In the genomic region with DNA sequence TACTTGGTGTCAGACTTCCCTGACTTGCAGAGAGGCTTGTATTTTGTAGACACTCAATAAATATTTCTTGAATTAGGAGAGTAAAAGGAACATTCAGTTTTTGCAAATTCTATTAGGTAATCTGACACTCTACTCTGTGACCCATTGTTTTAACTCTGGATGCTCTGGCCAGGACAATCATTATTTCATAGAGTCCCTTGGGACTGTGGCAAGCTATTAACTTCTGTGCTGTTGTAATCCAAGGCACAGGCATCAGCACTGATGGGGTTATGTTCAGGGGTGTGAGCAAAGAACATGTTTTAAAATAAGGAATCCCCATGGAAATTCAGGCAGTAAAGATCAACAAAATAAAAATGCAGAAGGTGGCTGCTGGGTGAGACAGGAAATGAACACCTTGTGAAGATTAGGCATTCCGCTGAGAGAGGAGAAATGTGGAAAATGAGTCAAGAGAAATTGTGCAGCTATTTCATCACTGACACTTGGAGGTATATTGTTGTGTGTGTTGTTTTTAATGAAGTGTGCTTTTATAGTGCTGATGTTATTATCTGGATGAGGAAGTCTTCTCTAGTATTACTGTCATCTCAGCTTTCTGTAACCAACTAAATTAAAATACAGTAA, we compare ENCODE assay signal across 19 cellular contexts.
DNase-seq lines count a peak whose midpoint lies in the region; ATAC-seq and TF ChIP-seq lines count a peak whose summit lies in the region.
"Had no signal": no experiment of that assay in that cellular context is flagged by ENCODE, and none has a peak within 500 bp of the region (broad histone marks: within the 10 kb centered on the region; RNA-seq: fewer than 3 reads in every experiment).

No MANE protein-coding gene starts in this region.

- in situ Hi-C loops in Caki2 (cut with HindIII; ENCODE audit: low pct_unique_long_range_greater_than_20kb, low sequenced_read_pairs), result no loop called here

- H3K14ac ChIP-seq in mesenchymal stem cell (ENCODE audit: low read length in 2 of 2), result no peak overlapping the region

- H3K4ac ChIP-seq in mesenchymal stem cell (ENCODE audit: low read depth in 1 of 2, low read length in 2 of 2), result no peak overlapping the region

- H3K9me3 ChIP-seq in mesenchymal stem cell (ENCODE audit: control insufficient read depth, low read length) (peaks cover 7% of the 10 kb centered on the region), MM.1S (replicated peaks; ENCODE audit: insufficient read depth, low read length) (no peaks in the 10 kb centered on the region)
- H3K9me3 ChIP-seq: gastrocnemius medialis, testis had no signal

- no peak overlapping the region for H3K4me2 ChIP-seq in mesenchymal stem cell (ENCODE audit: low read length, poor library complexity, severe bottlenecking)
- no peak overlapping the region for H3K4me2 ChIP-seq in MM.1S (ENCODE audit: low read depth, low read length)

- H3K27ac ChIP-seq in mesenchymal stem cell (ENCODE audit: low read length, poor library complexity, severe bottlenecking) (peak overlapping the region; percentile 86), MM.1S (ENCODE audit: low read length) (no peak overlapping the region)
- H3K27ac ChIP-seq: gastrocnemius medialis, testis had no signal

- H2AFZ ChIP-seq in mesenchymal stem cell (ENCODE audit: low read depth, low read length) (no peak overlapping the region), MM.1S (ENCODE audit: low read length) (no peak overlapping the region)

- H3K9me3 Mint-ChIP-seq in activated naive CD8-positive, alpha-beta T cell treated with anti-CD3 and anti-CD28 coated beads for 36 hours, result no peaks in the 10 kb centered on the region
- H3K9me3 Mint-ChIP-seq: activated CD4-positive, alpha-beta T cell treated with anti-CD3 and anti-CD28 coated beads, Interleukin-2, amount 10 ng/mL, durations not matched to agents 24 days and 14 days; activated T-cell treated with anti-CD3 and anti-CD28 coated beads, Interleukin-2, amount 50 U/mL, for 4 hours; immature natural killer cell; T-helper 1 cell treated with Interleukin-12 subunit alpha and Interleukin-12 subunit beta and Interleukin-4 antibody, amounts not matched to agents 30 μg/mL and 1 μg/mL, for 36 hours had no signal

- ATAC-seq in GM18517 (IDR thresholded peaks at IDR 0.05; ENCODE audit: unreplicated experiment), result no peak
- ATAC-seq: activated T-cell treated with anti-CD3 and anti-CD28 coated beads, Interleukin-2, amount 50 U/mL, for 4 hours had no signal

- H3K4me1 ChIP-seq in mesenchymal stem cell (ENCODE audit: control insufficient read depth, insufficient read depth, low read depth, low read length), result no peaks in the 10 kb centered on the region
- H3K4me1 ChIP-seq in MM.1S (ENCODE audit: low read length), result peaks cover 31% of the 10 kb centered on the region
- H3K4me1 ChIP-seq: testis had no signal

- H3K9me2 ChIP-seq in MM.1S (replicated peaks; ENCODE audit: insufficient read depth, low read length), result no peaks in the 10 kb centered on the region

- H3K27me3 Mint-ChIP-seq in activated naive CD8-positive, alpha-beta T cell treated with anti-CD3 and anti-CD28 coated beads for 36 hours, result no peaks in the 10 kb centered on the region
- H3K27me3 Mint-ChIP-seq: activated CD4-positive, alpha-beta T cell treated with anti-CD3 and anti-CD28 coated beads, Interleukin-2, amount 10 ng/mL, durations not matched to agents 24 days and 14 days had no signal

- no peak overlapping the region for H3K18ac ChIP-seq in mesenchymal stem cell (ENCODE audit: low read depth in 1 of 2, low read length in 2 of 2)

- DNase-seq in Caki2 (ENCODE audit: low read depth) (peak; percentile 44), NCI-H69 (lab: John Stamatoyannopoulos, UW) (peak; percentile 40), dermis blood vessel endothelial cell (peak; percentile 72), mesenchymal stem cell (no peak), MM.1S (no peak)
- DNase-seq in activated naive CD8-positive, alpha-beta T cell treated with anti-CD3 and anti-CD28 coated beads for 36 hours, result no peak
- DNase-seq in activated CD4-positive, alpha-beta T cell treated with anti-CD3 and anti-CD28 coated beads for 4 hours, result no peak
- DNase-seq: activated CD4-positive, alpha-beta T cell treated with anti-CD3 and anti-CD28 coated beads, Interleukin-2, amount 10 ng/mL, durations not matched to agents 24 days and 14 days; activated T-cell treated with anti-CD3 and anti-CD28 coated beads, Interleukin-2, amount 50 U/mL, for 4 hours; amygdala; dorsolateral prefrontal cortex; gastrocnemius medialis; H7; immature natural killer cell; NCI-H1417 treated with DMSO at 0.1 percent for 48 hours; posterior cingulate gyrus; testis had no signal

- H3K4me3 Mint-ChIP-seq in activated naive CD8-positive, alpha-beta T cell treated with anti-CD3 and anti-CD28 coated beads for 36 hours, result no peak overlapping the region
- H3K4me3 Mint-ChIP-seq: activated CD4-positive, alpha-beta T cell treated with anti-CD3 and anti-CD28 coated beads, Interleukin-2, amount 10 ng/mL, durations not matched to agents 24 days and 14 days; activated T-cell treated with anti-CD3 and anti-CD28 coated beads, Interleukin-2, amount 50 U/mL, for 4 hours; immature natural killer cell; T-helper 1 cell treated with Interleukin-12 subunit alpha and Interleukin-12 subunit beta and Interleukin-4 antibody, amounts not matched to agents 30 μg/mL and 1 μg/mL, for 36 hours had no signal

- H3K79me1 ChIP-seq in mesenchymal stem cell (replicated peaks; ENCODE audit: low read length, poor library complexity, severe bottlenecking), result peaks cover 3% of the 10 kb centered on the region

- peaks cover 4% of the 10 kb centered on the region for H3K4me1 Mint-ChIP-seq in activated naive CD8-positive, alpha-beta T cell treated with anti-CD3 and anti-CD28 coated beads for 36 hours
- H3K4me1 Mint-ChIP-seq: activated CD4-positive, alpha-beta T cell treated with anti-CD3 and anti-CD28 coated beads, Interleukin-2, amount 10 ng/mL, durations not matched to agents 24 days and 14 days; immature natural killer cell had no signal

- 96% methylated on average over 1 of the region's 1 CpG for WGBS in mesenchymal stem cell

- no peak overlapping the region for H4K91ac ChIP-seq in mesenchymal stem cell (ENCODE audit: low read length)

- H3F3A ChIP-seq in MM.1S (ENCODE audit: insufficient read depth, low read length), result peaks cover 8% of the 10 kb centered on the region

- no peak overlapping the region for H2BK120ac ChIP-seq in mesenchymal stem cell (ENCODE audit: low read depth, low read length)

- TF ChIP-seq CTCF in MM.1S (IDR thresholded peaks at IDR 0.05; ENCODE audit: low read length), result no peak

- no peak overlapping the region for H2BK15ac ChIP-seq in mesenchymal stem cell (ENCODE audit: low read depth, poor library complexity, severe bottlenecking)

- no peak overlapping the region for H3K27ac Mint-ChIP-seq in activated naive CD8-positive, alpha-beta T cell treated with anti-CD3 and anti-CD28 coated beads for 36 hours
- H3K27ac Mint-ChIP-seq: activated CD4-positive, alpha-beta T cell treated with anti-CD3 and anti-CD28 coated beads, Interleukin-2, amount 10 ng/mL, durations not matched to agents 24 days and 14 days; T-helper 1 cell treated with Interleukin-12 subunit alpha and Interleukin-12 subunit beta and Interleukin-4 antibody, amounts not matched to agents 30 μg/mL and 1 μg/mL, for 36 hours had no signal

- no peak overlapping the region for H2BK5ac ChIP-seq in mesenchymal stem cell (ENCODE audit: low read depth, low read length, poor library complexity, severe bottlenecking)

- no peak overlapping the region for H2BK12ac ChIP-seq in mesenchymal stem cell (ENCODE audit: low read length in 2 of 2)

- H3K79me2 ChIP-seq in MM.1S (ENCODE audit: low read length), result no peaks in the 10 kb centered on the region

- peaks cover 10% of the 10 kb centered on the region for H3K36me3 Mint-ChIP-seq in activated naive CD8-positive, alpha-beta T cell treated with anti-CD3 and anti-CD28 coated beads for 36 hours

- no peaks in the 10 kb centered on the region for H3K27me3 ChIP-seq in mesenchymal stem cell (ENCODE audit: control insufficient read depth in 1 of 2, insufficient read depth in 1 of 2, low read length in 2 of 2)
- H3K27me3 ChIP-seq in MM.1S (replicated peaks; ENCODE audit: insufficient read depth, low read length), result no peaks in the 10 kb centered on the region
- H3K27me3 ChIP-seq: dorsolateral prefrontal cortex, gastrocnemius medialis, testis had no signal

- H3K9ac ChIP-seq in mesenchymal stem cell (ENCODE audit: low read length), result no peak overlapping the region
- no peak overlapping the region for H3K9ac ChIP-seq in MM.1S (ENCODE audit: low read length)

- H3K4me3 ChIP-seq in mesenchymal stem cell (ENCODE audit: insufficient read depth in 1 of 2, low read depth in 1 of 2, low read length in 2 of 2) (no peak overlapping the region), MM.1S (ENCODE audit: low read length) (no peak overlapping the region)
- H3K4me3 ChIP-seq: dorsolateral prefrontal cortex, gastrocnemius medialis, testis had no signal

- peak overlapping the region; percentile 61 for H2AK5ac ChIP-seq in mesenchymal stem cell (ENCODE audit: low read length, severe bottlenecking)

- H3K36me3 ChIP-seq in mesenchymal stem cell (ENCODE audit: control insufficient read depth in 1 of 2, insufficient read depth in 2 of 2, low read depth in 1 of 2, low read length in 2 of 2), result peaks cover 0 to 3% of the 10 kb centered on the region in 2 experiments
- no peaks in the 10 kb centered on the region for H3K36me3 ChIP-seq in MM.1S (replicated peaks; ENCODE audit: insufficient read depth, low read length)
- H3K36me3 ChIP-seq: gastrocnemius medialis had no signal

- no peaks in the 10 kb centered on the region for H4K20me1 ChIP-seq in MM.1S (ENCODE audit: insufficient read depth, low read length)

- H3K23ac ChIP-seq in mesenchymal stem cell (ENCODE audit: low read length in 2 of 2), result no peak overlapping the region

- H4K8ac ChIP-seq in mesenchymal stem cell (ENCODE audit: low read length), result no peak overlapping the region

Comparison
In these comparisons a context has a peak if more than half of its experiments do, and no peak if none do; other contexts are left out.
1. DNase-seq: peak in Caki2 (single experiment), NCI-H69 (single experiment) and dermis blood vessel endothelial cell (single experiment); none in mesenchymal stem cell (single experiment), activated naive CD8-positive, alpha-beta T cell treated with anti-CD3 and anti-CD28 coated beads for 36 hours (single experiment), MM.1S (single experiment) and activated CD4-positive, alpha-beta T cell treated with anti-CD3 and anti-CD28 coated beads for 4 hours (0 of 2).